In the genomic region with DNA sequence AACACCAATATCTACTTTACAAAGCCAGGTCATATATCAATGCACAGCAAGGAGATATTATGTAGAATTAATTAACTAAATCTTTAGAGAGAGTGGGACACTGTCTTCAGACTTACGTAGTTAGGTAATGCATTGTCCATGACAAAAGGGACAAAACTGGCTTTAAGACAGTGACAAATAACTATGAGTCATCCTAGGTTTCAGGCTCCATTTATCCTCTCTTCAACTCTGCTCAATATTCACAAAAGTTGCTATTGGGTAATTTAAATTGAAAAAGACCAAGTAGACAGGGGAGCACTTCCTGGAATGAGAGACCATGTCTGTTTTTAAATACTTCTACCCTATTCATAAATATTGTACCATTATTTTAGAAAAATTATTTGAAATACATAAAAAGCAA, we compare ENCODE assay signal across 16 cellular contexts.
"Had no signal": no experiment of that assay in that cellular context is flagged by ENCODE, and none has a peak within 500 bp of the region (broad histone marks: within the 10 kb centered on the region; RNA-seq: fewer than 3 reads in every experiment).

No MANE protein-coding gene starts in this region.

- DNase-seq: activated CD4-positive, alpha-beta memory T cell treated with anti-CD3 and anti-CD28 coated beads for 36 hours; activated naive CD4-positive, alpha-beta T cell treated with anti-CD3 and anti-CD28 coated beads, Interleukin-2, amount 50 U/mL, for 16 hours; activated T-cell treated with anti-CD3 and anti-CD28 coated beads, Interleukin-2, amount 50 U/mL, for 24 hours; dermis blood vessel endothelial cell; effector memory CD8-positive, alpha-beta T cell; foreskin melanocyte; head of caudate nucleus; immature natural killer cell; left cardiac atrium; lower lobe of right lung; midbrain; upper lobe of right lung had no signal

- H3K4me3 ChIP-seq: lower lobe of right lung, thoracic aorta, upper lobe of right lung had no signal

- H3K27ac ChIP-seq: epithelial cell of prostate, lower lobe of right lung, thoracic aorta, upper lobe of right lung, VCaP had no signal

- H3K36me3 ChIP-seq: lower lobe of right lung, thoracic aorta, upper lobe of right lung had no signal

- H3K27me3 ChIP-seq: upper lobe of right lung had no signal

- H3K4me1 ChIP-seq: lower lobe of right lung, upper lobe of right lung had no signal

- FAIRE-seq: astrocyte had no signal

- H3K9me3 ChIP-seq: lower lobe of right lung, thoracic aorta, upper lobe of right lung had no signal
